Comparison of ENCODE assay signal across 16 cellular contexts in the genomic region with DNA sequence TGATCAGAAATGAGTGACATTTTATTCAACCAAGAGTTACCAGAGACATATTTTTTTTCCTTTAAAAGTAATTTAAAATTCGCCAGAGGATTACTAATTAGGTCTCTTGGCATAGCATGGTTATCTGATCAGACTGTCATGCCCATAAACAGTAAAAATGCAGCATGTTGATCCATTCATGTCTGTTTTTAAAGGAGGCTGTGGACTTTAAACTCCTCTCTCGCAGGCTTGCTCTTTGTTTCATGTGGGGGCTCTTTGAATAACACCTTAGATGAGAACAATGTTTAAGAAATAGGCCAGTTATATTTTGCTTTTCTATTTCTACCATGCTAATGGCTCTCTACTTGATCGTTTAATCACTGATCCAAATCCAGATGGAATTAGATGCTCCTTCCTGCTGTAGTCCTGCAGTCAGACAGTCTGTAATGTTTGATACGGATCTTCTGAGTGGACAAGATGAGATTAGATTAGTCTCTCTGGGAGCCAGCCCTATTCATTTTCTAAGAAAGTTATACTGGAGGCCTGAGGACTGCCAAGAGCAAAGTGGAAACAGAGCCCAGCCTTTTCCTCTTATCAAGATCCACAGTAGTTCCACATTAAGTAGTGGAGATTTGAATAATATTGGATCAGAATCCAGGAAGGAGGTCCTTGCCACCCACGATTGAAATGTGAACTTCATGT.
"Had no signal": no experiment of that assay in that cellular context is flagged by ENCODE, and none has a peak within 500 bp of the region (broad histone marks: within the 10 kb centered on the region; RNA-seq: fewer than 3 reads in every experiment).

No MANE protein-coding gene starts in this region.

- FAIRE-seq: colon had no signal

- H3K4me1 ChIP-seq: esophagus muscularis mucosa, foreskin keratinocyte, upper lobe of left lung, uterus had no signal

- H3K36me3 ChIP-seq: esophagus muscularis mucosa, tibial artery, upper lobe of left lung, uterus had no signal

- H3K27me3 ChIP-seq: esophagus muscularis mucosa, foreskin keratinocyte, tibial artery, upper lobe of left lung, uterus had no signal

- ATAC-seq: effector memory CD8-positive, alpha-beta T cell; foreskin keratinocyte; left colon; left ventricle myocardium superior; naive thymus-derived CD4-positive, alpha-beta T cell; stimulated activated memory B cell treated with anti-CD40 and anti-IgM and Interleukin-4, amounts not matched to agents 10 μg/mL and 1 μg/mL and 100 μg/mL, for 72 hours had no signal

- DNase-seq: effector memory CD8-positive, alpha-beta T cell; foreskin keratinocyte; left colon; left ventricle myocardium superior; mesendoderm; naive thymus-derived CD4-positive, alpha-beta T cell; posterior cingulate gyrus; stimulated activated CD4-positive, alpha-beta T cell treated with anti-CD3 and anti-CD28 coated beads, Interleukin-4, amount 100 ng/mL, for 1 hour; tibial artery; upper lobe of left lung; uterus had no signal

- H3K4me3 ChIP-seq: esophagus muscularis mucosa, lung, tibial artery, upper lobe of left lung, uterus had no signal

- H3K9me3 ChIP-seq: esophagus muscularis mucosa, tibial artery, upper lobe of left lung, uterus had no signal

- H3K27ac ChIP-seq: epithelial cell of prostate, esophagus muscularis mucosa, foreskin keratinocyte, tibial artery, upper lobe of left lung, uterus had no signal
